In the genomic region with DNA sequence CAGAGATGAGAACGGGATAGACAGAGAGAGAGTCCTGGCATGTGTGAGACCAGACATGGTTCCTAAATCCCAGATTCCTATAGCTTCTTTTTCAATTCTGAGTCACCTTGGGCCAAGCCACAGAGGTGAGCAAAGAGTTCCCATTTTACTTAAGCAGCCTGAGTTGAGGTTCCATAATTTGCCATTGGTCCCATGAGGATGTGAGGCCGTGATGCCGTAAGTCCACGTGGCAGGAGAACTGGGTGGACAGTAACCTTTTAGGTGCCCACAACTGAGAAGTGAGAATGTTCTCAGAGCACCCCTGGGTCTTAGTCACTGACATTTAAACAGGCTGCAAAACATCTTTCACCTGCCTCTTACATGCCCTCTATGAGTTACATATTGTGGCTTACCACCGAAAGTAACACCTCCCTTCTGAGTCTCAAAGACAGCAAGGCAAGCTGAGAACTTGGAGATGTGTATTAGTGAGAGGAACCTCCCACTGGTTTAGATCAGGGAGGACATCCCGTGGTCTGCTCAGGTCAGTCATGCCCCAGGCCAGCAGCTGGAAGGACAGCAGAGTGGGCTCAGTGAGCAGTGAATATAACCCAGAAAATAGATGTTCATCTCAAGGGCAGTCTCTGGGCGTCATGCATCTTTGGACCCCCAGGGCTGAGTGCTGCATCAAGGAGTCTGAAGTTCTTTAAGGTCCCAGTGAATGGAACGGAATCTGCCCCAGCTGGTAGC, we compare ENCODE assay signal across 1 cellular context.
TF ChIP-seq lines count a peak whose summit lies in the region.

No MANE protein-coding gene starts in this region.

TF ChIP-seq in GM12878, 131 proteins besides CTCF, POLR2A, EP300 and RAD21 (continued from another document):
- TF ChIP-seq, protein P1, sequence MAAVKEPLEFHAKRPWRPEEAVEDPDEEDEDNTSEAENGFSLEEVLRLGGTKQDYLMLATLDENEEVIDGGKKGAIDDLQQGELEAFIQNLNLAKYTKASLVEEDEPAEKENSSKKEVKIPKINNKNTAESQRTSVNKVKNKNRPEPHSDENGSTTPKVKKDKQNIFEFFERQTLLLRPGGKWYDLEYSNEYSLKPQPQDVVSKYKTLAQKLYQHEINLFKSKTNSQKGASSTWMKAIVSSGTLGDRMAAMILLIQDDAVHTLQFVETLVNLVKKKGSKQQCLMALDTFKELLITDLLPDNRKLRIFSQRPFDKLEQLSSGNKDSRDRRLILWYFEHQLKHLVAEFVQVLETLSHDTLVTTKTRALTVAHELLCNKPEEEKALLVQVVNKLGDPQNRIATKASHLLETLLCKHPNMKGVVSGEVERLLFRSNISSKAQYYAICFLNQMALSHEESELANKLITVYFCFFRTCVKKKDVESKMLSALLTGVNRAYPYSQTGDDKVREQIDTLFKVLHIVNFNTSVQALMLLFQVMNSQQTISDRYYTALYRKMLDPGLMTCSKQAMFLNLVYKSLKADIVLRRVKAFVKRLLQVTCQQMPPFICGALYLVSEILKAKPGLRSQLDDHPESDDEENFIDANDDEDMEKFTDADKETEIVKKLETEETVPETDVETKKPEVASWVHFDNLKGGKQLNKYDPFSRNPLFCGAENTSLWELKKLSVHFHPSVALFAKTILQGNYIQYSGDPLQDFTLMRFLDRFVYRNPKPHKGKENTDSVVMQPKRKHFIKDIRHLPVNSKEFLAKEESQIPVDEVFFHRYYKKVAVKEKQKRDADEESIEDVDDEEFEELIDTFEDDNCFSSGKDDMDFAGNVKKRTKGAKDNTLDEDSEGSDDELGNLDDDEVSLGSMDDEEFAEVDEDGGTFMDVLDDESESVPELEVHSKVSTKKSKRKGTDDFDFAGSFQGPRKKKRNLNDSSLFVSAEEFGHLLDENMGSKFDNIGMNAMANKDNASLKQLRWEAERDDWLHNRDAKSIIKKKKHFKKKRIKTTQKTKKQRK (IDR thresholded peaks at IDR 0.05; ENCODE audit: low read depth, low read length), result no peak
- TF ChIP-seq ATF7 (IDR thresholded peaks at IDR 0.05; ENCODE audit: low read depth), result peak; percentile 90
- no peak for TF ChIP-seq ESRRA (IDR thresholded peaks at IDR 0.05; ENCODE audit: low read length)
- TF ChIP-seq BACH1 (IDR thresholded peaks at IDR 0.05; ENCODE audit: borderline replicate concordance), result peak; percentile 97; the same call in 1 of the 2 replicates
- TF ChIP-seq, protein P2, sequence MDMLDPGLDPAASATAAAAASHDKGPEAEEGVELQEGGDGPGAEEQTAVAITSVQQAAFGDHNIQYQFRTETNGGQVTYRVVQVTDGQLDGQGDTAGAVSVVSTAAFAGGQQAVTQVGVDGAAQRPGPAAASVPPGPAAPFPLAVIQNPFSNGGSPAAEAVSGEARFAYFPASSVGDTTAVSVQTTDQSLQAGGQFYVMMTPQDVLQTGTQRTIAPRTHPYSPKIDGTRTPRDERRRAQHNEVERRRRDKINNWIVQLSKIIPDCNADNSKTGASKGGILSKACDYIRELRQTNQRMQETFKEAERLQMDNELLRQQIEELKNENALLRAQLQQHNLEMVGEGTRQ (IDR thresholded peaks at IDR 0.05; ENCODE audit: borderline replicate concordance, low read depth, low read length), result no peak; the same call in 1 of the 2 replicates
- TF ChIP-seq, protein P3, sequence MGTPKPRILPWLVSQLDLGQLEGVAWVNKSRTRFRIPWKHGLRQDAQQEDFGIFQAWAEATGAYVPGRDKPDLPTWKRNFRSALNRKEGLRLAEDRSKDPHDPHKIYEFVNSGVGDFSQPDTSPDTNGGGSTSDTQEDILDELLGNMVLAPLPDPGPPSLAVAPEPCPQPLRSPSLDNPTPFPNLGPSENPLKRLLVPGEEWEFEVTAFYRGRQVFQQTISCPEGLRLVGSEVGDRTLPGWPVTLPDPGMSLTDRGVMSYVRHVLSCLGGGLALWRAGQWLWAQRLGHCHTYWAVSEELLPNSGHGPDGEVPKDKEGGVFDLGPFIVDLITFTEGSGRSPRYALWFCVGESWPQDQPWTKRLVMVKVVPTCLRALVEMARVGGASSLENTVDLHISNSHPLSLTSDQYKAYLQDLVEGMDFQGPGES (IDR thresholded peaks at IDR 0.05), result no peak
- no peak for TF ChIP-seq JUND (IDR thresholded peaks at IDR 0.05; ENCODE audit: low read depth, low read length)
- peak; percentile 98 for TF ChIP-seq TCF12 (IDR thresholded peaks at IDR 0.05; ENCODE audit: low read depth, low read length)
- TF ChIP-seq, protein P4, sequence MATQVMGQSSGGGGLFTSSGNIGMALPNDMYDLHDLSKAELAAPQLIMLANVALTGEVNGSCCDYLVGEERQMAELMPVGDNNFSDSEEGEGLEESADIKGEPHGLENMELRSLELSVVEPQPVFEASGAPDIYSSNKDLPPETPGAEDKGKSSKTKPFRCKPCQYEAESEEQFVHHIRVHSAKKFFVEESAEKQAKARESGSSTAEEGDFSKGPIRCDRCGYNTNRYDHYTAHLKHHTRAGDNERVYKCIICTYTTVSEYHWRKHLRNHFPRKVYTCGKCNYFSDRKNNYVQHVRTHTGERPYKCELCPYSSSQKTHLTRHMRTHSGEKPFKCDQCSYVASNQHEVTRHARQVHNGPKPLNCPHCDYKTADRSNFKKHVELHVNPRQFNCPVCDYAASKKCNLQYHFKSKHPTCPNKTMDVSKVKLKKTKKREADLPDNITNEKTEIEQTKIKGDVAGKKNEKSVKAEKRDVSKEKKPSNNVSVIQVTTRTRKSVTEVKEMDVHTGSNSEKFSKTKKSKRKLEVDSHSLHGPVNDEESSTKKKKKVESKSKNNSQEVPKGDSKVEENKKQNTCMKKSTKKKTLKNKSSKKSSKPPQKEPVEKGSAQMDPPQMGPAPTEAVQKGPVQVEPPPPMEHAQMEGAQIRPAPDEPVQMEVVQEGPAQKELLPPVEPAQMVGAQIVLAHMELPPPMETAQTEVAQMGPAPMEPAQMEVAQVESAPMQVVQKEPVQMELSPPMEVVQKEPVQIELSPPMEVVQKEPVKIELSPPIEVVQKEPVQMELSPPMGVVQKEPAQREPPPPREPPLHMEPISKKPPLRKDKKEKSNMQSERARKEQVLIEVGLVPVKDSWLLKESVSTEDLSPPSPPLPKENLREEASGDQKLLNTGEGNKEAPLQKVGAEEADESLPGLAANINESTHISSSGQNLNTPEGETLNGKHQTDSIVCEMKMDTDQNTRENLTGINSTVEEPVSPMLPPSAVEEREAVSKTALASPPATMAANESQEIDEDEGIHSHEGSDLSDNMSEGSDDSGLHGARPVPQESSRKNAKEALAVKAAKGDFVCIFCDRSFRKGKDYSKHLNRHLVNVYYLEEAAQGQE (IDR thresholded peaks at IDR 0.05; ENCODE audit: low read depth, low read length), result no peak
- no peak for TF ChIP-seq SMARCA5 (IDR thresholded peaks at IDR 0.05)
- TF ChIP-seq, protein P5, sequence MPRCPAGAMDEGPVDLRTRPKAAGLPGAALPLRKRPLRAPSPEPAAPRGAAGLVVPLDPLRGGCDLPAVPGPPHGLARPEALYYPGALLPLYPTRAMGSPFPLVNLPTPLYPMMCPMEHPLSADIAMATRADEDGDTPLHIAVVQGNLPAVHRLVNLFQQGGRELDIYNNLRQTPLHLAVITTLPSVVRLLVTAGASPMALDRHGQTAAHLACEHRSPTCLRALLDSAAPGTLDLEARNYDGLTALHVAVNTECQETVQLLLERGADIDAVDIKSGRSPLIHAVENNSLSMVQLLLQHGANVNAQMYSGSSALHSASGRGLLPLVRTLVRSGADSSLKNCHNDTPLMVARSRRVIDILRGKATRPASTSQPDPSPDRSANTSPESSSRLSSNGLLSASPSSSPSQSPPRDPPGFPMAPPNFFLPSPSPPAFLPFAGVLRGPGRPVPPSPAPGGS (IDR thresholded peaks at IDR 0.05; ENCODE audit: borderline replicate concordance, insufficient read depth, low read depth, low read length, poor library complexity, severe bottlenecking), result peak; percentile 98
- no peak; the same call in none of the 2 replicates for TF ChIP-seq NFIC (IDR thresholded peaks at IDR 0.05; ENCODE audit: low read depth, low read length)
- 0 out of 2 replicates have a peak, but pooled peaks have one; percentile 87 for TF ChIP-seq CBX5 (IDR thresholded peaks at IDR 0.05; ENCODE audit: low read depth)
- peak; percentile 93 for TF ChIP-seq MXI1 (IDR thresholded peaks at IDR 0.05; ENCODE audit: low read depth, low read length)
- TF ChIP-seq ZNF384 (IDR thresholded peaks at IDR 0.05; ENCODE audit: borderline replicate concordance, low read depth, low read length), result no peak
- TF ChIP-seq, protein P6, sequence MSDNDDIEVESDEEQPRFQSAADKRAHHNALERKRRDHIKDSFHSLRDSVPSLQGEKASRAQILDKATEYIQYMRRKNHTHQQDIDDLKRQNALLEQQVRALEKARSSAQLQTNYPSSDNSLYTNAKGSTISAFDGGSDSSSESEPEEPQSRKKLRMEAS (IDR thresholded peaks at IDR 0.05; ENCODE audit: low read depth, low read length), result peak; percentile 86
- no peak for TF ChIP-seq ZZZ3 (IDR thresholded peaks at IDR 0.05; ENCODE audit: control insufficient read depth, insufficient read length, low read depth)
- peak; percentile 83 for TF ChIP-seq RAD51 (IDR thresholded peaks at IDR 0.05)
- no peak for TF ChIP-seq NR2C2 (IDR thresholded peaks at IDR 0.05; ENCODE audit: borderline replicate concordance, control insufficient read depth, insufficient read length, low read depth)
- TF ChIP-seq STAT3 (IDR thresholded peaks at IDR 0.05; ENCODE audit: low read depth, low read length), result no peak
- TF ChIP-seq, protein P7, sequence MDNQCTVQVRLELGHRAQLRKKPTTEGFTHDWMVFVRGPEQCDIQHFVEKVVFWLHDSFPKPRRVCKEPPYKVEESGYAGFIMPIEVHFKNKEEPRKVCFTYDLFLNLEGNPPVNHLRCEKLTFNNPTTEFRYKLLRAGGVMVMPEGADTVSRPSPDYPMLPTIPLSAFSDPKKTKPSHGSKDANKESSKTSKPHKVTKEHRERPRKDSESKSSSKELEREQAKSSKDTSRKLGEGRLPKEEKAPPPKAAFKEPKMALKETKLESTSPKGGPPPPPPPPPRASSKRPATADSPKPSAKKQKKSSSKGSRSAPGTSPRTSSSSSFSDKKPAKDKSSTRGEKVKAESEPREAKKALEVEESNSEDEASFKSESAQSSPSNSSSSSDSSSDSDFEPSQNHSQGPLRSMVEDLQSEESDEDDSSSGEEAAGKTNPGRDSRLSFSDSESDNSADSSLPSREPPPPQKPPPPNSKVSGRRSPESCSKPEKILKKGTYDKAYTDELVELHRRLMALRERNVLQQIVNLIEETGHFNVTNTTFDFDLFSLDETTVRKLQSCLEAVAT (IDR thresholded peaks at IDR 0.05), result peak; percentile 98
- peak; percentile 86 for TF ChIP-seq ZBED1 (IDR thresholded peaks at IDR 0.05; ENCODE audit: borderline replicate concordance)
- peak; percentile 98 for TF ChIP-seq DPF2 (IDR thresholded peaks at IDR 0.05)
- peak; percentile 97 for TF ChIP-seq IKZF1 (conservative IDR thresholded peaks at IDR 0.05)
- peak; percentile 96 for TF ChIP-seq MEF2B (IDR thresholded peaks at IDR 0.05; ENCODE audit: partially characterized antibody, poor library complexity, severe bottlenecking)
